1 cellular context compared by ENCODE assay signal in the genomic region with DNA sequence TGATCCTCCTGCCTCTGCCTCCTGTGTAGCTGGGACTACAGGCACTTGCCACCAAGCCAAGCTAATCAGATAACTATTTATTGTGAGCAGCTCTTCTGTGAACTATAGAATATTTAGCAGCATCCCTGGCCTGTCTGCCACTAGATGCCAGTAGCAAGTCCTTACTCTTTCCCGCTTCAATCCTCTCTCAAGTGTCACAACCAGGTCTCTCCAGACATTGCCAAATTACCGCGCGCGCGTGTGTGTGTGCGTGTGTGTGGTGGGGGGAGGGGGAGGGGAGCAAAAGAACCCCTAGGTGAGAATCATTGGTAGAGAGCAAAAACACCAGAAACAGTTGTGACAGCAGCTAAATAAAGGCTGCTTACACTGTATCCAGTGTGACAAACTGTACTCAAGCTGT.
TF ChIP-seq lines count a peak whose summit lies in the region.

No MANE protein-coding gene starts in this region.

TF ChIP-seq in HEK293, 187 proteins besides CTCF, POLR2A, EP300 and RAD21 (continued from another document):
- TF ChIP-seq, protein P1, sequence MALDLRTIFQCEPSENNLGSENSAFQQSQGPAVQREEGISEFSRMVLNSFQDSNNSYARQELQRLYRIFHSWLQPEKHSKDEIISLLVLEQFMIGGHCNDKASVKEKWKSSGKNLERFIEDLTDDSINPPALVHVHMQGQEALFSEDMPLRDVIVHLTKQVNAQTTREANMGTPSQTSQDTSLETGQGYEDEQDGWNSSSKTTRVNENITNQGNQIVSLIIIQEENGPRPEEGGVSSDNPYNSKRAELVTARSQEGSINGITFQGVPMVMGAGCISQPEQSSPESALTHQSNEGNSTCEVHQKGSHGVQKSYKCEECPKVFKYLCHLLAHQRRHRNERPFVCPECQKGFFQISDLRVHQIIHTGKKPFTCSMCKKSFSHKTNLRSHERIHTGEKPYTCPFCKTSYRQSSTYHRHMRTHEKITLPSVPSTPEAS (tag by site-specific recombination; IDR thresholded peaks at IDR 0.05) = peak; percentile 89
